ENCODE assay signal across 17 cellular contexts in the genomic region with DNA sequence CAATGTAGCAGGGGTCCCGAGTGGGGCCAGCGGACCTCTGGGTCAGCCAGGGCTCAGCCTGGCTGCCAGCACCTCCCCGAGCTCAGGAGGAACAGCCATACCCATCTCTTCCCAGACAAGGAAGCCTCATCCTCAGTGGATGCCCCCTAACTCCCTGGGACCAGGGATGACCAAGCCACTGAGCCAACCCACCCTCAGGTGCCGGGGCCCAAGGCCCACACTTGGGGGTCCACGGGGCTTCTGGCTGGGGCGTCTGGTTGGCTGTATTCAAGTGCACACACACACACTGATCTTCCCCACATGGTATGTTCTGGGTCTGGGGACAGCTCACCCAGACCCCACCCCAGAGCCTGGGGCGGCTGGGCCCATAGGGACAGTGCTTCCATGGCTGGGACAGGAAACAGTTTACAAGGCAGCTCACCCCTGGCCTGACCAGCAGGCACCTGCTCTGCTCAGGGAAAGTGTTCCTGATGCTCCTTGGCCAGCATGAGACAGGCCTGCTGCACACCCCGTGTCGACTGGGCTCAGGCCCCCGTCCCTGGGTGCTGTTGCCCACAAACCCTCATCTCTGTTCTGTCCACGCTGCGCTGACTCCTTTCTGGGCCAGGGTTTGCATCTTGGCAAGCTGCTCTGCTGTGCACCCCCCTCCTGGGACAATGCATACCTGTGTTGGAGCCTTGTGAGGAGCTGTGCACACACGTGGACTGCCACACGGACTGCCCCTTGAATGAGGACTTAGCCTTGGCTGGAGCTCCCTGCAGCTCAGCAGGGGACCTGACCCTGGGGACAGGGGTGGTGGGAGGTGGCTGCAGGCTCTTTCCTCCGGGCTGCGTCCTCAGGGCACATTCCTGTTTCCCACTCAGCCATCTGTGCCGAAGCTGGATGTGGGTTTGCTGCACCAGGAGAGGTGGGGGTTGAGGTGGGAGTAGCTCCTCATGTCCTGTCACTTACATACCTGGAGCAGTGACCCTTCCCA. TPM values are rescaled to one million over a fixed set of nuclear protein-coding genes. Genes with fewer than 3 reads are reported as not detected.
DNase-seq lines count a peak whose midpoint lies in the region; ATAC-seq and TF ChIP-seq lines count a peak whose summit lies in the region.
"Had no signal": no experiment of that assay in that cellular context is flagged by ENCODE, and none has a peak within 500 bp of the region (broad histone marks: within the 10 kb centered on the region; RNA-seq: fewer than 3 reads in every experiment).

No MANE protein-coding gene starts in this region.

- peaks cover 27 to 85% (median 41%) of the 10 kb centered on the region in 11 experiments for H3K36me3 ChIP-seq in BLaER1 treated with 17β-estradiol and CSF1 and Interleukin-3, amounts not matched to agents 10 nM and 100 nM
- H3K36me3 ChIP-seq in NT2/D1 (ENCODE audit: insufficient read depth, insufficient read length, low read length), result peaks cover 57% of the 10 kb centered on the region
- H3K36me3 ChIP-seq in gastroesophageal sphincter, result peaks cover 0 to 51% of the 10 kb centered on the region in 2 donors
- H3K36me3 ChIP-seq in osteoblast (ENCODE audit: insufficient read depth, low read length), result peaks cover 4% of the 10 kb centered on the region

- H3K9ac ChIP-seq in BLaER1 treated with 17β-estradiol and CSF1 and Interleukin-3, amounts not matched to agents 10 nM and 100 nM, result peak overlapping the region in 9 of 11 experiments; percentile 5 to 62 (median 26); a peak in 13 of 22 replicates
- peak overlapping the region; percentile 43 for H3K9ac ChIP-seq in NT2/D1 (ENCODE audit: insufficient read length, low read depth)

- H3K4me1 ChIP-seq in BLaER1 treated with 17β-estradiol and CSF1 and Interleukin-3, amounts not matched to agents 10 nM and 100 nM, result peaks cover 6 to 54% (median 40%) of the 10 kb centered on the region in 10 experiments
- H3K4me1 ChIP-seq in NT2/D1 (ENCODE audit: insufficient read depth, insufficient read length) (peaks cover 21% of the 10 kb centered on the region), gastroesophageal sphincter (peaks cover 0 to 55% (median 38%) of the 10 kb centered on the region in 3 donors), osteoblast (ENCODE audit: insufficient read depth, low read length) (peaks cover 9% of the 10 kb centered on the region)

- peak overlapping the region in 6 of 11 experiments; percentile 7 to 61 (median 28); a peak in 6 of 22 replicates for H3K27ac ChIP-seq in BLaER1 treated with 17β-estradiol and CSF1 and Interleukin-3, amounts not matched to agents 10 nM and 100 nM
- H3K27ac ChIP-seq in gastroesophageal sphincter (peak overlapping the region in 3 of 4 donors; percentile 11 to 100 (median 54)), osteoblast (ENCODE audit: low read depth, low read length) (no peak overlapping the region)
- H3K27ac ChIP-seq: VCaP had no signal

- no peaks in the 10 kb centered on the region for H3K9me3 ChIP-seq in BLaER1 treated with 17β-estradiol and CSF1 and Interleukin-3, amounts not matched to agents 10 nM and 100 nM (replicated peaks in 1 of 11)
- H3K9me3 ChIP-seq in NT2/D1 (ENCODE audit: insufficient read depth, low read length) (no peaks in the 10 kb centered on the region), gastroesophageal sphincter (no peaks in the 10 kb centered on the region), osteoblast (ENCODE audit: low read depth, low read length) (no peaks in the 10 kb centered on the region)
- H3K9me3 ChIP-seq: pancreas had no signal

- CTCF ChIA-PET in activated CD8-positive, alpha-beta T cell treated with anti-CD3 and anti-CD28 coated beads for 36 hours (lab: Charles Lee), result interaction anchor here (1.0 to 5.7 kb wide), 7 partner anchors 12 to 57 kb away, joined by 3 to 46 read pairs (median 3); partner anchors contain the start of gene MARCHF2

- DNase-seq in NT2/D1 (ENCODE audit: low read depth, low spot score) (no peak), osteoblast (ENCODE audit: insufficient read length, low spot score, missing footprints) (peak; percentile 59), endothelial cell (ENCODE audit: low spot score) (no peak)
- DNase-seq in activated CD8-positive, alpha-beta T cell treated with anti-CD3 and anti-CD28 coated beads for 36 hours, result no peak
- DNase-seq: activated CD8-positive, alpha-beta memory T cell treated with anti-CD3 and anti-CD28 coated beads, Interleukin-2, amount 10 ng/mL, durations not matched to agents 7 days and 5 days; activated naive CD4-positive, alpha-beta T cell treated with Interleukin-2 at 50 U/mL for 16 hours; COR-L47; NCI-H2029; NCI-H524 had no signal

- peak overlapping the region in 10 of 11 experiments; percentile 21 to 49 (median 38); a peak in 13 of 22 replicates for H3K4me2 ChIP-seq in BLaER1 treated with 17β-estradiol and CSF1 and Interleukin-3, amounts not matched to agents 10 nM and 100 nM
- no peak overlapping the region for H3K4me2 ChIP-seq in osteoblast (ENCODE audit: insufficient read depth, low read length)

- ATAC-seq in gastroesophageal sphincter (no peak), HG03521 (IDR thresholded peaks at IDR 0.05; ENCODE audit: unreplicated experiment) (no peak), HG02852 (IDR thresholded peaks at IDR 0.05; ENCODE audit: unreplicated experiment) (no peak)
- ATAC-seq in activated CD8-positive, alpha-beta T cell treated with anti-CD3 and anti-CD28 coated beads for 36 hours, result no peak
- ATAC-seq: activated CD8-positive, alpha-beta memory T cell treated with anti-CD3 and anti-CD28 coated beads, Interleukin-2, amount 10 ng/mL, durations not matched to agents 7 days and 5 days had no signal

- TF ChIP-seq POLR2A in gastroesophageal sphincter (IDR thresholded peaks at IDR 0.05), result no peak

- H3K4me3 ChIP-seq in BLaER1 treated with 17β-estradiol and CSF1 and Interleukin-3, amounts not matched to agents 10 nM and 100 nM, result no peak overlapping the region
- H3K4me3 ChIP-seq in NT2/D1 (ENCODE audit: insufficient read length, low read depth), result no peak overlapping the region
- no peak overlapping the region for H3K4me3 ChIP-seq in gastroesophageal sphincter
- H3K4me3 ChIP-seq in osteoblast (ENCODE audit: insufficient read depth, low read length), result no peak overlapping the region
- H3K4me3 ChIP-seq: pancreas had no signal

- peaks cover 24% of the 10 kb centered on the region for H3K4me1 Mint-ChIP-seq in activated CD8-positive, alpha-beta T cell treated with anti-CD3 and anti-CD28 coated beads for 36 hours (ENCODE audit: low read depth)
- H3K4me1 Mint-ChIP-seq in endothelial cell (ENCODE audit: unreplicated experiment), result peaks cover 42% of the 10 kb centered on the region

- no peak for TF ChIP-seq CTCF in gastroesophageal sphincter (IDR thresholded peaks at IDR 0.05)
- TF ChIP-seq CTCF in osteoblast (IDR thresholded peaks at IDR 0.05; ENCODE audit: extremely low read depth, low read depth, low read length), result no peak
- no peak for TF ChIP-seq CTCF in activated CD8-positive, alpha-beta T cell treated with anti-CD3 and anti-CD28 coated beads for 36 hours (IDR thresholded peaks at IDR 0.05)
- no peak for TF ChIP-seq CTCF in endothelial cell (IDR thresholded peaks at IDR 0.05; ENCODE audit: unreplicated experiment)

- intact Hi-C loops in activated CD8-positive, alpha-beta T cell treated with anti-CD3 and anti-CD28 coated beads for 36 hours (cut with micrococcal nuclease), result no loop called here

- no peaks in the 10 kb centered on the region for H3K9me3 Mint-ChIP-seq in activated CD8-positive, alpha-beta T cell treated with anti-CD3 and anti-CD28 coated beads for 36 hours
- H3K9me3 Mint-ChIP-seq in endothelial cell (ENCODE audit: unreplicated experiment), result no peaks in the 10 kb centered on the region

- peaks cover 56 to 91% (median 82%) of the 10 kb centered on the region in 11 experiments for H4K20me1 ChIP-seq in BLaER1 treated with 17β-estradiol and CSF1 and Interleukin-3, amounts not matched to agents 10 nM and 100 nM
- peaks cover 64% of the 10 kb centered on the region for H4K20me1 ChIP-seq in osteoblast (ENCODE audit: insufficient read depth, low read length)

- TF ChIP-seq EP300 in gastroesophageal sphincter (IDR thresholded peaks at IDR 0.05), result no peak

- H2AFZ ChIP-seq in osteoblast (ENCODE audit: low read length), result no peak overlapping the region

- 57% methylated on average over 4 of the region's 17 CpGs; no CpG with 5 or more reads in 1 of the 2 donors for WGBS in gastroesophageal sphincter (ENCODE audit: low coverage in 1 of 2), 2 donors

- POLR2A ChIA-PET in activated CD8-positive, alpha-beta T cell treated with anti-CD3 and anti-CD28 coated beads for 36 hours (lab: Charles Lee), result interaction anchor here (1.0 to 1.5 kb wide), 3 partner anchors 10 to 74 kb away, joined by 3 read pairs; no protein-coding TSS in a partner anchor

- H3K27me3 ChIP-seq in BLaER1 treated with 17β-estradiol and CSF1 and Interleukin-3, amounts not matched to agents 10 nM and 100 nM, result no peaks in the 10 kb centered on the region
- H3K27me3 ChIP-seq in NT2/D1 (ENCODE audit: insufficient read depth, insufficient read length) (no peaks in the 10 kb centered on the region), gastroesophageal sphincter (no peaks in the 10 kb centered on the region), osteoblast (ENCODE audit: insufficient read depth, low read length) (no peaks in the 10 kb centered on the region)
- H3K27me3 ChIP-seq: pancreas had no signal

- peaks cover 63% of the 10 kb centered on the region for H3K79me2 ChIP-seq in osteoblast (ENCODE audit: insufficient read depth, low read length)

- no peak overlapping the region for H3K4me3 Mint-ChIP-seq in activated CD8-positive, alpha-beta T cell treated with anti-CD3 and anti-CD28 coated beads for 36 hours
- no peak overlapping the region for H3K4me3 Mint-ChIP-seq in endothelial cell (ENCODE audit: unreplicated experiment)
- H3K4me3 Mint-ChIP-seq: activated CD8-positive, alpha-beta memory T cell treated with anti-CD3 and anti-CD28 coated beads, Interleukin-2, amount 10 ng/mL, durations not matched to agents 7 days and 5 days had no signal

- no peaks in the 10 kb centered on the region for H3K27me3 Mint-ChIP-seq in activated CD8-positive, alpha-beta T cell treated with anti-CD3 and anti-CD28 coated beads for 36 hours
- peaks cover 22% of the 10 kb centered on the region for H3K27me3 Mint-ChIP-seq in endothelial cell (ENCODE audit: unreplicated experiment)
- H3K27me3 Mint-ChIP-seq: activated CD8-positive, alpha-beta memory T cell treated with anti-CD3 and anti-CD28 coated beads, Interleukin-2, amount 10 ng/mL, durations not matched to agents 7 days and 5 days had no signal

- peaks cover 12% of the 10 kb centered on the region for H3K36me3 Mint-ChIP-seq in activated CD8-positive, alpha-beta T cell treated with anti-CD3 and anti-CD28 coated beads for 36 hours (ENCODE audit: low read depth)
- peaks cover 23% of the 10 kb centered on the region for H3K36me3 Mint-ChIP-seq in endothelial cell (ENCODE audit: low read depth, unreplicated experiment)

- no peak overlapping the region for H3K27ac Mint-ChIP-seq in activated CD8-positive, alpha-beta T cell treated with anti-CD3 and anti-CD28 coated beads for 36 hours
- H3K27ac Mint-ChIP-seq in endothelial cell (ENCODE audit: unreplicated experiment), result no peak overlapping the region
- H3K27ac Mint-ChIP-seq: activated CD8-positive, alpha-beta memory T cell treated with anti-CD3 and anti-CD28 coated beads, Interleukin-2, amount 10 ng/mL, durations not matched to agents 7 days and 5 days had no signal

RNA-seq across cellular contexts. Expression of gene RAB11B, which starts 7.9 kb away (rescaled TPM):
- total RNA-seq in gastroesophageal sphincter (10 to 100 TPM; 28.6 to 71.8 (median 36.1) TPM), osteoblast (24.2 and 28.3 TPM in 2 replicates), endothelial cell (ENCODE audit: unreplicated experiment) (130 TPM)
- 10 to 100 TPM; 74.3 to 77.4 TPM for total RNA-seq in activated CD8-positive, alpha-beta T cell treated with anti-CD3 and anti-CD28 coated beads for 36 hours

RNA-seq across cellular contexts. Expression of gene MARCHF2, which starts 15.1 kb away (rescaled TPM):
- total RNA-seq in gastroesophageal sphincter (100 to 1,000 TPM; 125 to 330 (median 237) TPM), osteoblast (69.8 and 72.5 TPM in 2 replicates), endothelial cell (ENCODE audit: unreplicated experiment) (58.2 TPM)
- 1 to 10 TPM; 8.0 to 8.6 TPM for total RNA-seq in activated CD8-positive, alpha-beta T cell treated with anti-CD3 and anti-CD28 coated beads for 36 hours

RNA-seq across cellular contexts. Expression of gene ANGPTL4, which starts 34.1 kb away (rescaled TPM):
- total RNA-seq in gastroesophageal sphincter, result 10 to 100 TPM in 3 of 4 donors, 1 to 10 TPM in 1; 4.4 to 48.2 (median 19.4) TPM
- 1.1 and 1.2 TPM in 2 replicates for total RNA-seq in osteoblast
- 10 to 100 TPM; 26.8 to 27.8 TPM for total RNA-seq in activated CD8-positive, alpha-beta T cell treated with anti-CD3 and anti-CD28 coated beads for 36 hours
- total RNA-seq in endothelial cell (ENCODE audit: unreplicated experiment), result 14.3 TPM
- total RNA-seq: mononuclear cell, OCI-LY7 had no signal

RNA-seq across cellular contexts. Expression of gene HNRNPM, which starts 46.7 kb away (rescaled TPM):
- 100 to 1,000 TPM in 2 of 4 donors, 10 to 100 TPM in 2; 75.1 to 120 (median 101) TPM for total RNA-seq in gastroesophageal sphincter
- 37.7 and 39.4 TPM in 2 replicates for total RNA-seq in osteoblast
- 100 to 1,000 TPM; 242 to 254 TPM for total RNA-seq in activated CD8-positive, alpha-beta T cell treated with anti-CD3 and anti-CD28 coated beads for 36 hours
- 223 TPM for total RNA-seq in endothelial cell (ENCODE audit: unreplicated experiment)

RNA-seq across cellular contexts. Expression of gene KANK3, which starts 55.0 kb away (rescaled TPM):
- 10 to 100 TPM in 3 of 4 donors, 1 to 10 TPM in 1; 9.8 to 22.3 (median 19.2) TPM for total RNA-seq in gastroesophageal sphincter
- total RNA-seq in osteoblast, result 0.59 TPM in 1 of 2 replicates, not detected in the other
- total RNA-seq in activated CD8-positive, alpha-beta T cell treated with anti-CD3 and anti-CD28 coated beads for 36 hours, result 1 to 10 TPM; 3.6 TPM
- total RNA-seq in endothelial cell (ENCODE audit: unreplicated experiment), result 109 TPM
